ENCODE assay signal across 8 cellular contexts in the genomic region with DNA sequence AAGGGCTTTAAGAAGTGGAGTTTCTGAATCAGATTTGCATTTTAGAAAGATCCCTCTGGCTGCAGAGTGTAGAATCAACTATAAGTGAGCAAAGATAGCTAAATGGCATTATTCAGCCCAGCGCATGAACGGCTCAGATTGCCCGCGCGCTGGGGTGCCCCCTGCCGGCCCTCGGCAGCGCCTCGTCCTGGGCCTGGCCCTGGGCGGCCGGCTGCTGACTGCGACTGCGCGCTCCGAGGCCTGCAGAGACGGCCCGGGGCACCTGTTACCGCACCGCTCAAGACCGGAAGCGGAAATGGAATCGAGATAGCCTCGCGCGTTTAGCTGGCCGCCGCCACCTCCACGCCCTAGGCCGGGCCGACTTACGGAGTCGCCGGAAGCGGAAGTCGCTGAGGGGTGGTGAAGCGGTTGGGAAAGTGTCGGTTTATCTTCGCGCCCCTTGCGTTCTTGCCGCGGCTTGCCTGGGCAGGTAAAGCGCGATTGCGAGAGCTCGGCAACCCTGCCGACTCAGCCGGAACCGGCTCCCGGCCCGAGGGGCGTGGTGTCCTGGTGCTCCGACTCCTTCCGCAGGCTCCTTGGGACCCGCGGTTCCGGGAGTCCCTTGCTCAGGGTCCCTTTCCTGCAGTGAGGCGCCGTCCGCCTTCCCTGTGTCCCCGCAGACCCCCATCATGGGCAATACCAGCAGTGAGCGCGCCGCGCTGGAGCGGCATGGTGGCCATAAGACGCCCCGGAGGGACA. TPM values are rescaled to one million over a fixed set of nuclear protein-coding genes. Genes with fewer than 3 reads are reported as not detected.
DNase-seq lines count a peak whose midpoint lies in the region; ATAC-seq lines count a peak whose summit lies in the region.

A gene with protein sequence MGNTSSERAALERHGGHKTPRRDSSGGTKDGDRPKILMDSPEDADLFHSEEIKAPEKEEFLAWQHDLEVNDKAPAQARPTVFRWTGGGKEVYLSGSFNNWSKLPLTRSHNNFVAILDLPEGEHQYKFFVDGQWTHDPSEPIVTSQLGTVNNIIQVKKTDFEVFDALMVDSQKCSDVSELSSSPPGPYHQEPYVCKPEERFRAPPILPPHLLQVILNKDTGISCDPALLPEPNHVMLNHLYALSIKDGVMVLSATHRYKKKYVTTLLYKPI (plus strand): TSS at position 557 of the 738 bp plus-strand sequence. CDS start 112 bp downstream, at position 669.

- H3K4me1 Mint-ChIP-seq in activated T-helper 1 cell treated with anti-CD3 and anti-CD28 coated beads, Interleukin-12 subunit alpha, Interleukin-12 subunit beta, Interleukin-2, Interleukin-4 antibody, amounts not matched to agents 30 ng/mL and 10 ng/mL and 1 ng/mL, durations not matched to agents 14 hours and 24 hours and 36 hours (ENCODE audit: low read depth) = peaks cover 49% of the 10 kb centered on the region
- H3K4me1 Mint-ChIP-seq in naive thymus-derived CD4-positive, alpha-beta T cell = peaks cover 27 to 63% (median 55%) of the 10 kb centered on the region in 7 donors
- peaks cover 31 to 50% of the 10 kb centered on the region in 2 donors for H3K4me1 Mint-ChIP-seq in stimulated activated naive B cell treated with anti-CD40 and anti-IgM and Interleukin-4, amounts not matched to agents 10 μg/mL and 1 μg/mL and 100 μg/mL, for 72 hours

- POLR2A ChIA-PET in naive thymus-derived CD4-positive, alpha-beta T cell (lab: Charles Lee) = interaction anchor here (0.5 to 2.0 kb wide), 4 partner anchors 8 to 1292 kb away, joined by 3 to 9 read pairs (median 3); a partner anchor contains a TSS

- WGBS in GM23248 (ENCODE audit: low coverage in 1 of 2, low lambda C conversion rate in 2 of 2, missing lambda C conversion rate in 2 of 2), 2 experiments = 1% methylated on average over 63 of the region's 68 CpGs

- H3K9me3 Mint-ChIP-seq in activated T-helper 1 cell treated with anti-CD3 and anti-CD28 coated beads, Interleukin-12 subunit alpha, Interleukin-12 subunit beta, Interleukin-2, Interleukin-4 antibody, amounts not matched to agents 30 ng/mL and 10 ng/mL and 1 ng/mL, durations not matched to agents 14 hours and 24 hours and 36 hours = no peaks in the 10 kb centered on the region
- no peaks in the 10 kb centered on the region for H3K9me3 Mint-ChIP-seq in naive thymus-derived CD4-positive, alpha-beta T cell
- H3K9me3 Mint-ChIP-seq in stimulated activated naive B cell treated with anti-CD40 and anti-IgM and Interleukin-4, amounts not matched to agents 10 μg/mL and 1 μg/mL and 100 μg/mL, for 72 hours = peaks cover 5 to 6% of the 10 kb centered on the region in 2 donors

- peak; percentile 96 for ATAC-seq in naive thymus-derived CD4-positive, alpha-beta T cell
- peak; percentile 88 to 92 for ATAC-seq in stimulated activated naive B cell treated with anti-CD40 and anti-IgM and Interleukin-4, amounts not matched to agents 10 μg/mL and 1 μg/mL and 100 μg/mL, for 72 hours (replicated peaks)

- peaks cover 49% of the 10 kb centered on the region for H3K79me2 ChIP-seq in GM23248 (ENCODE audit: insufficient read depth)

- no peaks in the 10 kb centered on the region for H3K9me3 ChIP-seq in GM23248 (ENCODE audit: low read depth)
- H3K9me3 ChIP-seq in naive thymus-derived CD4-positive, alpha-beta T cell (ENCODE audit: control insufficient read depth in 2 of 3, low read length in 3 of 3) = no peaks in the 10 kb centered on the region

- peak within 1 kb of the TSS; percentile 92 for H3K4me2 ChIP-seq in GM23248 (ENCODE audit: unreplicated experiment)

- peak within 1 kb of the TSS; percentile 89 for H3K9ac ChIP-seq in GM23248

- H3K36me3 ChIP-seq in GM23248 (ENCODE audit: low read depth) = peaks cover 7% of the 10 kb centered on the region; the same call in 1 of the 2 replicates
- H3K36me3 ChIP-seq in naive thymus-derived CD4-positive, alpha-beta T cell (ENCODE audit: control insufficient read depth in 2 of 3, insufficient read depth in 3 of 3, low read length in 3 of 3) = peaks cover 0 to 16% (median 6%) of the 10 kb centered on the region in 3 experiments

- H3K9me2 ChIP-seq in GM23248 (ENCODE audit: insufficient read depth) = no peaks in the 10 kb centered on the region

- peaks cover 32% of the 10 kb centered on the region for H3K36me3 Mint-ChIP-seq in activated T-helper 1 cell treated with anti-CD3 and anti-CD28 coated beads, Interleukin-12 subunit alpha, Interleukin-12 subunit beta, Interleukin-2, Interleukin-4 antibody, amounts not matched to agents 30 ng/mL and 10 ng/mL and 1 ng/mL, durations not matched to agents 14 hours and 24 hours and 36 hours (ENCODE audit: low read depth)
- H3K36me3 Mint-ChIP-seq in naive thymus-derived CD4-positive, alpha-beta T cell = peaks cover 5 to 28% (median 6%) of the 10 kb centered on the region in 5 donors
- peaks cover 39% of the 10 kb centered on the region in 2 donors for H3K36me3 Mint-ChIP-seq in stimulated activated naive B cell treated with anti-CD40 and anti-IgM and Interleukin-4, amounts not matched to agents 10 μg/mL and 1 μg/mL and 100 μg/mL, for 72 hours

- H4K20me1 ChIP-seq in GM23248 (ENCODE audit: insufficient read depth) = 0 out of 2 replicates have a peak, but pooled peaks cover 5% of the 10 kb centered on the region

- H3K4me3 ChIP-seq in GM23248 = peak within 1 kb of the TSS; percentile 94
- H3K4me3 ChIP-seq in naive thymus-derived CD4-positive, alpha-beta T cell (ENCODE audit: low read length) = peak within 1 kb of the TSS; percentile 81

- H3K27ac ChIP-seq in GM23248 = peak within 1 kb of the TSS; percentile 27; the same call in 1 of the 2 replicates
- peak within 1 kb of the TSS; percentile 76 for H3K27ac ChIP-seq in naive thymus-derived CD4-positive, alpha-beta T cell (ENCODE audit: low read depth, low read length)

- H3K27me3 ChIP-seq in GM23248 (replicated peaks; ENCODE audit: insufficient read depth) = no peaks in the 10 kb centered on the region
- H3K27me3 ChIP-seq in naive thymus-derived CD4-positive, alpha-beta T cell (ENCODE audit: control insufficient read depth in 2 of 2, insufficient read depth in 2 of 2, low read length in 2 of 2) = no peaks in the 10 kb centered on the region

- H3K27ac Mint-ChIP-seq in activated T-helper 1 cell treated with anti-CD3 and anti-CD28 coated beads, Interleukin-12 subunit alpha, Interleukin-12 subunit beta, Interleukin-2, Interleukin-4 antibody, amounts not matched to agents 30 ng/mL and 10 ng/mL and 1 ng/mL, durations not matched to agents 14 hours and 24 hours and 36 hours = peak within 1 kb of the TSS; percentile 82
- H3K27ac Mint-ChIP-seq in naive thymus-derived CD4-positive, alpha-beta T cell = peak within 1 kb of the TSS; percentile 77 to 96 (median 92)
- H3K27ac Mint-ChIP-seq in stimulated activated naive B cell treated with anti-CD40 and anti-IgM and Interleukin-4, amounts not matched to agents 10 μg/mL and 1 μg/mL and 100 μg/mL, for 72 hours = peak within 1 kb of the TSS; percentile 98

- CTCF ChIA-PET in naive thymus-derived CD4-positive, alpha-beta T cell (lab: Charles Lee) = interaction anchor here (1.3 to 1.5 kb wide), 2 partner anchors 11 to 19 kb away, joined by 4 to 5 read pairs; no protein-coding TSS in a partner anchor

- intact Hi-C loops in activated T-helper 1 cell treated with anti-CD3 and anti-CD28 coated beads, Interleukin-12 subunit alpha, Interleukin-12 subunit beta, Interleukin-2, Interleukin-4 antibody, amounts not matched to agents 30 ng/mL and 10 ng/mL and 1 ng/mL, durations not matched to agents 14 hours and 24 hours and 36 hours (cut with micrococcal nuclease) = loop anchor here (1.0 to 5.0 kb wide), 4 partner anchors 210 to 1295 kb away; a partner anchor contains a TSS
- intact Hi-C loops in naive thymus-derived CD4-positive, alpha-beta T cell (cut with micrococcal nuclease) = loop anchor here (1.0 to 10.0 kb wide), 17 partner anchors 8 to 1651 kb away; a partner anchor contains a TSS

- peaks cover 16% of the 10 kb centered on the region for H3K4me1 ChIP-seq in GM23248 (ENCODE audit: insufficient read depth)
- H3K4me1 ChIP-seq in naive thymus-derived CD4-positive, alpha-beta T cell (ENCODE audit: control insufficient read depth in 2 of 2, insufficient read depth in 2 of 2, low read length in 2 of 2) = peaks cover 20 to 30% of the 10 kb centered on the region in 2 donors

- no peaks in the 10 kb centered on the region for H3F3A ChIP-seq in GM23248 (ENCODE audit: insufficient read depth)

- H3K4me3 Mint-ChIP-seq in activated T-helper 1 cell treated with anti-CD3 and anti-CD28 coated beads, Interleukin-12 subunit alpha, Interleukin-12 subunit beta, Interleukin-2, Interleukin-4 antibody, amounts not matched to agents 30 ng/mL and 10 ng/mL and 1 ng/mL, durations not matched to agents 14 hours and 24 hours and 36 hours = peak within 1 kb of the TSS; percentile 95
- H3K4me3 Mint-ChIP-seq in naive thymus-derived CD4-positive, alpha-beta T cell = peak within 1 kb of the TSS; percentile 85 to 98 (median 88)
- peak within 1 kb of the TSS; percentile 88 to 90 for H3K4me3 Mint-ChIP-seq in stimulated activated naive B cell treated with anti-CD40 and anti-IgM and Interleukin-4, amounts not matched to agents 10 μg/mL and 1 μg/mL and 100 μg/mL, for 72 hours

- H2AFZ ChIP-seq in GM23248 = peak within 1 kb of the TSS; percentile 96

- peak; percentile 98 for DNase-seq in EL
- DNase-seq in GM23248 = peak; percentile 100
- peak; percentile 94 to 95 for DNase-seq in Kasumi-1 (lab: John Stamatoyannopoulos, UW)
- DNase-seq in RKO (ENCODE audit: low spot score) = peak; percentile 98
- DNase-seq in activated T-helper 1 cell treated with anti-CD3 and anti-CD28 coated beads, Interleukin-12 subunit alpha, Interleukin-12 subunit beta, Interleukin-2, Interleukin-4 antibody, amounts not matched to agents 30 ng/mL and 10 ng/mL and 1 ng/mL, durations not matched to agents 14 hours and 24 hours and 36 hours (ENCODE audit: low spot score) = peak; percentile 96
- DNase-seq in fibroblast of gingiva (ENCODE audit: low read depth) = peak; percentile 97
- DNase-seq in naive thymus-derived CD4-positive, alpha-beta T cell = peak; percentile 91 to 96 (median 93)
- peak; percentile 97 for DNase-seq in stimulated activated naive B cell treated with anti-CD40 and anti-IgM and Interleukin-4, amounts not matched to agents 10 μg/mL and 1 μg/mL and 100 μg/mL, for 72 hours

- in situ Hi-C loops in GM23248 (cut with MboI) = no loop called here

- H3K27me3 Mint-ChIP-seq in activated T-helper 1 cell treated with anti-CD3 and anti-CD28 coated beads, Interleukin-12 subunit alpha, Interleukin-12 subunit beta, Interleukin-2, Interleukin-4 antibody, amounts not matched to agents 30 ng/mL and 10 ng/mL and 1 ng/mL, durations not matched to agents 14 hours and 24 hours and 36 hours (ENCODE audit: insufficient read depth) = no peaks in the 10 kb centered on the region
- H3K27me3 Mint-ChIP-seq in naive thymus-derived CD4-positive, alpha-beta T cell = no peaks in the 10 kb centered on the region
- H3K27me3 Mint-ChIP-seq in stimulated activated naive B cell treated with anti-CD40 and anti-IgM and Interleukin-4, amounts not matched to agents 10 μg/mL and 1 μg/mL and 100 μg/mL, for 72 hours = no peaks in the 10 kb centered on the region

RNA-seq across cellular contexts. Expression of the gene that starts here (rescaled TPM):
- 16.6 and 19.2 TPM in 2 replicates for total RNA-seq in GM23248 (2014; rRNA removed; shearing (Covaris generic))
- polyA plus RNA-seq in GM23248 (2016; fragmentation: Nextera tagmentation; extraction: Ambion mirVana) = 24.7 and 25.0 TPM in 2 replicates
- 30.3 and 33.7 TPM in 2 replicates for total RNA-seq in activated T-helper 1 cell treated with anti-CD3 and anti-CD28 coated beads, Interleukin-12 subunit alpha, Interleukin-12 subunit beta, Interleukin-2, Interleukin-4 antibody, amounts not matched to agents 30 ng/mL and 10 ng/mL and 1 ng/mL, durations not matched to agents 14 hours and 24 hours and 36 hours
- 10 to 100 TPM; 23.5 to 48.7 (median 43.3) TPM for total RNA-seq in naive thymus-derived CD4-positive, alpha-beta T cell
- polyA plus RNA-seq in naive thymus-derived CD4-positive, alpha-beta T cell = 10 to 100 TPM; 35.9 to 54.7 TPM

Comparison
In these comparisons a context has a peak if more than half of its experiments do, and no peak if none do; other contexts are left out.
1. Peak in every context shown above with its lines: DNase-seq, ATAC-seq, H3K4me3 ChIP-seq and H3K27ac ChIP-seq.